Comparison of ENCODE assay signal across 12 cellular contexts in the genomic region with DNA sequence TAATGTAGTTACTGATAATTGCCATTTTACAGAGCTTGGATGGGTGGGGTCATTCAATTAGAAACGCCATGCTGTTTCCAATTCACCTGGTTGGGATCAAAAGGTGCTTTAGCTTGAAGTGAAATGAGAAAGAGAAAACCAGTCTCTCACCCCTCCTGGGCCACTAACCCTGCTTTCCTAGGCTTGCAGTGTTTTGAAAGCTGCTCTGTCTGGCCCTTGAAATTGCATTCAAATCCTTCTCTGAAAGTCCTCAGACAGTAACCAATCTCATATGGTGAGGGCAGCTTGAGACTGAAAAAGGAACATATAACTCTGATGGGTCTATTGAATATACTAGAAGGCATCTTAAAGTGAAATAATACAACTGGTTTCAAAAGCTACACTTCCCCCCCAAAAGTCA.
DNase-seq lines count a peak whose midpoint lies in the region; ATAC-seq, FAIRE-seq and TF ChIP-seq lines count a peak whose summit lies in the region.
"Had no signal": no experiment of that assay in that cellular context is flagged by ENCODE, and none has a peak within 500 bp of the region (broad histone marks: within the 10 kb centered on the region; RNA-seq: fewer than 3 reads in every experiment).

No MANE protein-coding gene starts in this region.

- no peak overlapping the region for H3K4me3 Mint-ChIP-seq in stimulated activated effector memory CD8-positive, alpha-beta T cell treated with anti-CD3 and anti-CD28 coated beads, Interleukin-12 subunit alpha, Interleukin-12 subunit beta, amount 100 ng/mL, for 72 hours

- H3K4me2 ChIP-seq in endothelial cell of umbilical vein (ENCODE audit: insufficient read depth, low read length): peak overlapping the region; percentile 82

- peaks cover 18% of the 10 kb centered on the region for H3K4me1 ChIP-seq in endothelial cell of umbilical vein (ENCODE audit: control insufficient read depth, extremely low read depth, insufficient read depth, low read length)
- H3K4me1 ChIP-seq: Peyer's patch had no signal

- H3K9ac ChIP-seq in endothelial cell of umbilical vein (replicated peaks; ENCODE audit: extremely low read depth, insufficient read depth, low read length): no peak overlapping the region

- H3K9me1 ChIP-seq in endothelial cell of umbilical vein (replicated peaks; ENCODE audit: control insufficient read depth, extremely low read depth, insufficient read depth, low read length): no peaks in the 10 kb centered on the region

- peak; percentile 33 for FAIRE-seq in endothelial cell of umbilical vein (lab: Jason Lieb, UNC)
- FAIRE-seq: K562 had no signal

- CTCF ChIA-PET in endothelial cell of umbilical vein (lab: Charles Lee): no interaction called here

- H3K9me3 ChIP-seq in endothelial cell of umbilical vein (replicated peaks; ENCODE audit: control insufficient read depth, insufficient read depth, low read length): no peaks in the 10 kb centered on the region
- H3K9me3 ChIP-seq: Peyer's patch had no signal

- H3K27me3 ChIP-seq in endothelial cell of umbilical vein (ENCODE audit: control insufficient read depth in 2 of 2, insufficient read depth in 2 of 2, low read length in 2 of 2): no peaks in the 10 kb centered on the region
- H3K27me3 ChIP-seq: Peyer's patch had no signal

- H3K4me3 ChIP-seq in endothelial cell of umbilical vein (replicated peaks in 1 of 3; ENCODE audit: insufficient read depth in 1 of 3, low read depth in 1 of 3, low read length in 3 of 3): no peak overlapping the region
- H3K4me3 ChIP-seq: K562, Peyer's patch had no signal

- H3K4me1 Mint-ChIP-seq in stimulated activated effector memory CD8-positive, alpha-beta T cell treated with anti-CD3 and anti-CD28 coated beads, Interleukin-12 subunit alpha, Interleukin-12 subunit beta, amount 100 ng/mL, for 72 hours: no peaks in the 10 kb centered on the region

- no peaks in the 10 kb centered on the region for H3K36me3 ChIP-seq in endothelial cell of umbilical vein (ENCODE audit: control insufficient read depth in 2 of 2, extremely low read depth in 1 of 2, insufficient read depth in 2 of 2, low read length in 2 of 2)
- H3K36me3 ChIP-seq: Peyer's patch had no signal

- no peak overlapping the region for H2AFZ ChIP-seq in endothelial cell of umbilical vein (ENCODE audit: low read depth, low read length)

- H3K9me3 Mint-ChIP-seq in stimulated activated effector memory CD8-positive, alpha-beta T cell treated with anti-CD3 and anti-CD28 coated beads, Interleukin-12 subunit alpha, Interleukin-12 subunit beta, amount 100 ng/mL, for 72 hours: no peaks in the 10 kb centered on the region

- TF ChIP-seq POLR2A in endothelial cell of umbilical vein (IDR thresholded peaks at IDR 0.05; ENCODE audit: low read depth, low read length): no peak

- no peak overlapping the region for H3K27ac ChIP-seq in endothelial cell of umbilical vein (ENCODE audit: insufficient read depth, low read depth, low read length)
- H3K27ac ChIP-seq: Peyer's patch had no signal

- no peaks in the 10 kb centered on the region for H3K79me2 ChIP-seq in endothelial cell of umbilical vein (ENCODE audit: control insufficient read depth, insufficient read depth, low read length)

- dilution Hi-C loops in endothelial cell of umbilical vein (cut with MboI; ENCODE audit: extremely low pct_ligation_motif_present, low sequenced_read_pairs): no loop called here

- intact Hi-C loops in endothelial cell of umbilical vein (cut with micrococcal nuclease): loop anchor here (1.0 to 5.0 kb wide), 2 partner anchors 355 to 586 kb away; a partner anchor contains a TSS

- ATAC-seq in GM18868 (IDR thresholded peaks at IDR 0.05; ENCODE audit: unreplicated experiment) (peak; percentile 24), GM21529 (IDR thresholded peaks at IDR 0.05; ENCODE audit: unreplicated experiment) (peak; percentile 50), HG03139 (IDR thresholded peaks at IDR 0.05; ENCODE audit: unreplicated experiment) (peak; percentile 24)
- ATAC-seq in stimulated activated effector memory CD8-positive, alpha-beta T cell treated with anti-CD3 and anti-CD28 coated beads, Interleukin-12 subunit alpha, Interleukin-12 subunit beta, amount 100 ng/mL, for 72 hours: no peak
- ATAC-seq: HCT116, K562 had no signal

- no peak for TF ChIP-seq CTCF in endothelial cell of umbilical vein (IDR thresholded peaks at IDR 0.05; ENCODE audit: extremely low read depth in 1 of 2, insufficient read depth in 1 of 2, low read depth in 1 of 2, low read length in 2 of 2)

- no peak for DNase-seq in endothelial cell of umbilical vein (ENCODE audit: low read depth, low spot score)
- DNase-seq in NCI-H2029 (lab: John Stamatoyannopoulos, UW): no peak
- no peak for DNase-seq in stimulated activated effector memory CD8-positive, alpha-beta T cell treated with anti-CD3 and anti-CD28 coated beads, Interleukin-12 subunit alpha, Interleukin-12 subunit beta, amount 100 ng/mL, for 72 hours (ENCODE audit: low spot score in 2 of 2)
- DNase-seq in COLO668 (lab: John Stamatoyannopoulos, UW; ENCODE audit: unreplicated experiment): no peak
- DNase-seq in COR-L47 (lab: John Stamatoyannopoulos, UW): no peak
- DNase-seq: activated T-cell treated with anti-CD3 and anti-CD28 coated beads, Interleukin-2, amount 50 U/mL, for 48 hours; Peyer's patch had no signal

- no TSS peak for BruUV-seq in endothelial cell of umbilical vein (replicated peaks; lab: Mats Ljungman, UMichigan)

- H3K27ac Mint-ChIP-seq in stimulated activated effector memory CD8-positive, alpha-beta T cell treated with anti-CD3 and anti-CD28 coated beads, Interleukin-12 subunit alpha, Interleukin-12 subunit beta, amount 100 ng/mL, for 72 hours: no peak overlapping the region

- POLR2A ChIA-PET in endothelial cell of umbilical vein (lab: Charles Lee): no interaction called here

- H3K36me3 Mint-ChIP-seq in stimulated activated effector memory CD8-positive, alpha-beta T cell treated with anti-CD3 and anti-CD28 coated beads, Interleukin-12 subunit alpha, Interleukin-12 subunit beta, amount 100 ng/mL, for 72 hours: no peaks in the 10 kb centered on the region

- H4K20me1 ChIP-seq in endothelial cell of umbilical vein (replicated peaks; ENCODE audit: control insufficient read depth, extremely low read depth, insufficient read depth, low read length): no peaks in the 10 kb centered on the region

TF ChIP-seq in endothelial cell of umbilical vein, 7 proteins besides CTCF, POLR2A, EP300 and RAD21:
- TF ChIP-seq GATA2 (IDR thresholded peaks at IDR 0.05; ENCODE audit: insufficient read depth, insufficient read length, low read depth, low read length) (no peak), MYC (IDR thresholded peaks at IDR 0.05; ENCODE audit: low read depth, low read length) (no peak), POLR2AphosphoS5 (IDR thresholded peaks at IDR 0.05; ENCODE audit: insufficient read depth, low read depth, low read length) (no peak), FOS (IDR thresholded peaks at IDR 0.05; ENCODE audit: borderline replicate concordance, insufficient read depth, low read length) (no peak), EZH2 (IDR thresholded peaks at IDR 0.05; ENCODE audit: borderline replicate concordance, low read depth, low read length, severe bottlenecking) (no peak), JUN (IDR thresholded peaks at IDR 0.05; ENCODE audit: borderline replicate concordance, insufficient read depth, insufficient read length, low read depth) (no peak)
- TF ChIP-seq, protein P1, sequence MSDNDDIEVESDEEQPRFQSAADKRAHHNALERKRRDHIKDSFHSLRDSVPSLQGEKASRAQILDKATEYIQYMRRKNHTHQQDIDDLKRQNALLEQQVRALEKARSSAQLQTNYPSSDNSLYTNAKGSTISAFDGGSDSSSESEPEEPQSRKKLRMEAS (IDR thresholded peaks at IDR 0.05; ENCODE audit: insufficient read depth, insufficient read length): no peak
